8 cellular contexts compared by ENCODE assay signal in genomic region chr1:207077470-207078377, GRCh38. TPM values are rescaled to one million over a fixed set of nuclear protein-coding genes. Genes with fewer than 3 reads are reported as not detected.
A peak's percentile ranks its signal among the peaks of the same experiment; 100 is the strongest.
DNase-seq lines count a peak whose midpoint lies in the region; ATAC-seq lines count a peak whose summit lies in the region.

No MANE protein-coding gene starts in this region.

- CTCF ChIA-PET in activated CD4-positive, alpha-beta memory T cell treated with anti-CD3 and anti-CD28 coated beads for 36 hours (lab: Charles Lee), result interaction anchor here (0.6 to 3.5 kb wide), 13 partner anchors 12 to 421 kb away, joined by 3 to 24 read pairs (median 4); partner anchors contain the start of gene C1orf116

- no peak overlapping the region for H3K27ac Mint-ChIP-seq in activated CD4-positive, alpha-beta memory T cell treated with anti-CD3 and anti-CD28 coated beads for 36 hours

- H3K27me3 Mint-ChIP-seq in activated CD4-positive, alpha-beta memory T cell treated with anti-CD3 and anti-CD28 coated beads for 36 hours, result peaks cover 16% of the 10 kb centered on the region

- intact Hi-C loops in activated CD4-positive, alpha-beta memory T cell treated with anti-CD3 and anti-CD28 coated beads for 36 hours (cut with micrococcal nuclease), result loop anchor here (1.0 to 5.0 kb wide), 3 partner anchors 27 to 145 kb away; no protein-coding TSS in a partner anchor

- no peaks in the 10 kb centered on the region for H3K36me3 Mint-ChIP-seq in activated CD4-positive, alpha-beta memory T cell treated with anti-CD3 and anti-CD28 coated beads for 36 hours

- DNase-seq in GDM1 (lab: John Stamatoyannopoulos, UW), result peak; percentile 69
- peak; percentile 83 for DNase-seq in NCI-H82 (lab: John Stamatoyannopoulos, UW)
- DNase-seq in activated CD4-positive, alpha-beta memory T cell treated with anti-CD3 and anti-CD28 coated beads for 36 hours, result peak; percentile 70
- DNase-seq in ecto neural progenitor cell (ENCODE audit: low spot score), result peak; percentile 54
- peak; percentile 94 for DNase-seq in medulla oblongata (ENCODE audit: extremely low spot score)
- peak; percentile 70 for DNase-seq in stimulated activated CD8-positive, alpha-beta memory T cell treated with anti-CD3 and anti-CD28 coated beads, Interleukin-4, amount 100 ng/mL, for 48 hours

- POLR2A ChIA-PET in activated CD4-positive, alpha-beta memory T cell treated with anti-CD3 and anti-CD28 coated beads for 36 hours (lab: Charles Lee), result no interaction called here

- H3K4me1 Mint-ChIP-seq in activated CD4-positive, alpha-beta memory T cell treated with anti-CD3 and anti-CD28 coated beads for 36 hours (ENCODE audit: low read depth), result peaks cover 2% of the 10 kb centered on the region

- no peaks in the 10 kb centered on the region for H3K9me3 Mint-ChIP-seq in activated CD4-positive, alpha-beta memory T cell treated with anti-CD3 and anti-CD28 coated beads for 36 hours

- peak; percentile 68 for ATAC-seq in HG03520 (IDR thresholded peaks at IDR 0.05; ENCODE audit: unreplicated experiment)
- ATAC-seq in HG02840 (IDR thresholded peaks at IDR 0.05; ENCODE audit: low FRiP score, unreplicated experiment), result no peak

- H3K4me3 Mint-ChIP-seq in activated CD4-positive, alpha-beta memory T cell treated with anti-CD3 and anti-CD28 coated beads for 36 hours, result no peak overlapping the region

RNA-seq across cellular contexts. Expression of gene C4BPB, which starts 10.9 kb away (rescaled TPM):
- total RNA-seq in activated CD4-positive, alpha-beta memory T cell treated with anti-CD3 and anti-CD28 coated beads for 36 hours, result under 1 TPM; 0.24 to 0.39 TPM

RNA-seq across cellular contexts. Expression of gene PFKFB2, which starts 24.6 kb away (rescaled TPM):
- total RNA-seq in activated CD4-positive, alpha-beta memory T cell treated with anti-CD3 and anti-CD28 coated beads for 36 hours, result 1 to 10 TPM; 2.1 to 2.5 TPM

RNA-seq across cellular contexts. Expression of gene C4BPA, which starts 26.3 kb away (rescaled TPM):
- not detected for total RNA-seq in activated CD4-positive, alpha-beta memory T cell treated with anti-CD3 and anti-CD28 coated beads for 36 hours

RNA-seq across cellular contexts. Expression of gene YOD1, which starts 26.7 kb away (rescaled TPM):
- 1 to 10 TPM; 6.3 to 7.2 TPM for total RNA-seq in activated CD4-positive, alpha-beta memory T cell treated with anti-CD3 and anti-CD28 coated beads for 36 hours

RNA-seq across cellular contexts. Expression of gene C1orf116, which starts 45.2 kb away (rescaled TPM):
- total RNA-seq in activated CD4-positive, alpha-beta memory T cell treated with anti-CD3 and anti-CD28 coated beads for 36 hours, result not detected
